Comparison of ENCODE assay signal across 8 cellular contexts in genomic region chr14:102320033-102320660, GRCh38. TPM values are rescaled to one million over a fixed set of nuclear protein-coding genes. Genes with fewer than 3 reads are reported as not detected.
DNase-seq lines count a peak whose midpoint lies in the region; TF ChIP-seq lines count a peak whose summit lies in the region.

No MANE protein-coding gene starts in this region.

- peak overlapping the region; percentile 63 for H3K4me3 ChIP-seq in HAP-1
- H3K4me3 ChIP-seq in epithelial cell of esophagus (ENCODE audit: low read length), result peak overlapping the region; percentile 74
- H3K4me3 ChIP-seq in mucosa of stomach (ENCODE audit: low read length), result peak overlapping the region; percentile 83
- peak overlapping the region; percentile 84 to 85 for H3K4me3 ChIP-seq in testis

- in situ Hi-C loops in HAP-1 (cut with MboI; ENCODE audit: low sequenced_read_pairs), result loop anchor here (25.0 kb wide), 1 partner anchor 183 kb away; the partner anchor contains the start of gene WDR20

- H3K9me3 ChIP-seq in HAP-1 (no peaks in the 10 kb centered on the region), mucosa of stomach (ENCODE audit: control insufficient read depth, low read length) (no peaks in the 10 kb centered on the region), testis (no peaks in the 10 kb centered on the region)

- TF ChIP-seq CTCF in epithelial cell of esophagus (IDR thresholded peaks at IDR 0.05; ENCODE audit: insufficient read depth, low read depth, low read length, missing control alignments) (no peak), testis (IDR thresholded peaks at IDR 0.05) (no peak)

- intact Hi-C loops in testis (cut with DNase I; ENCODE audit: low total_unique reads), result no loop called here

- no peaks in the 10 kb centered on the region for H3K27me3 ChIP-seq in HAP-1 (ENCODE audit: low read depth)
- no peaks in the 10 kb centered on the region for H3K27me3 ChIP-seq in mucosa of stomach (ENCODE audit: control insufficient read depth, insufficient read depth, low read length)
- no peaks in the 10 kb centered on the region for H3K27me3 ChIP-seq in testis

- H3K4me1 ChIP-seq in HAP-1 (peaks cover 28% of the 10 kb centered on the region), mucosa of stomach (ENCODE audit: control insufficient read depth, insufficient read depth, low read length) (peaks cover 31% of the 10 kb centered on the region), testis (peaks cover 55% of the 10 kb centered on the region)

- peak overlapping the region; percentile 97 for H3K9ac ChIP-seq in mucosa of stomach (ENCODE audit: low read length)

- no peak for TF ChIP-seq POLR2A in testis (IDR thresholded peaks at IDR 0.05)

- peak; percentile 73 for DNase-seq in ELR (ENCODE audit: low read depth)
- DNase-seq in HAP-1 (ENCODE audit: low spot score in 2 of 2), result peak; percentile 16 to 43
- peak; percentile 64 for DNase-seq in NAMALWA (ENCODE audit: low spot score)
- peak; percentile 56 for DNase-seq in activated CD8-positive, alpha-beta memory T cell treated with anti-CD3 and anti-CD28 coated beads, Interleukin-2, amount 50 U/mL, for 4 hours
- DNase-seq in epithelial cell of esophagus (ENCODE audit: low read depth), result peak; percentile 45
- peak; percentile 37 for DNase-seq in testis
- no peak for DNase-seq in NCI-H1417 treated with DMSO at 0.1 percent for 48 hours (lab: John Stamatoyannopoulos, UW)

- WGBS in testis, 2 donors, result 5% methylated on average over 12 to 17 of the region's 30 CpGs

- H3K27ac ChIP-seq in testis, result peak overlapping the region; percentile 92 to 98

- H3K36me3 ChIP-seq in HAP-1 (replicated peaks) (0 out of 2 replicates have a peak, but pooled peaks cover 4% of the 10 kb centered on the region), mucosa of stomach (ENCODE audit: control insufficient read depth, insufficient read depth, low read length) (no peaks in the 10 kb centered on the region), testis (ENCODE audit: low read depth, missing control alignments) (no peaks in the 10 kb centered on the region)

RNA-seq across cellular contexts. Expression of gene ZNF839, which starts 0.6 kb away (rescaled TPM):
- 10 to 100 TPM; 41.4 to 55.4 TPM for total RNA-seq in testis
- 59.0 TPM for polyA plus RNA-seq in testis (ENCODE audit: insufficient read depth, low read depth, low replicate concordance)

RNA-seq across cellular contexts. Expression of gene MOK, which starts 15.2 kb away (rescaled TPM):
- 100 to 1,000 TPM; 157 to 188 TPM for total RNA-seq in testis
- 171 TPM for polyA plus RNA-seq in testis (ENCODE audit: insufficient read depth, low read depth, low replicate concordance)

RNA-seq across cellular contexts. Expression of gene CINP, which starts 42.5 kb away (rescaled TPM):
- 10 to 100 TPM; 55.1 to 70.1 TPM for total RNA-seq in testis
- 80.6 TPM for polyA plus RNA-seq in testis (ENCODE audit: insufficient read depth, low read depth, low replicate concordance)

RNA-seq across cellular contexts. Expression of gene TECPR2, which starts 42.6 kb away (rescaled TPM):
- total RNA-seq in testis, result 10 to 100 TPM; 43.4 to 65.9 TPM
- 43.6 TPM for polyA plus RNA-seq in testis (ENCODE audit: insufficient read depth, low read depth, low replicate concordance)
